Comparison of ENCODE assay signal across 16 cellular contexts in genomic region chr3:73523661-73524060, GRCh38.
"Had no signal": no experiment of that assay in that cellular context is flagged by ENCODE, and none has a peak within 500 bp of the region (broad histone marks: within the 10 kb centered on the region; RNA-seq: fewer than 3 reads in every experiment).

No MANE protein-coding gene starts in this region.

- ATAC-seq: activated CD8-positive, alpha-beta T cell treated with anti-CD3 and anti-CD28 coated beads, Interleukin-2, amount 10 ng/mL, durations not matched to agents 7 days and 5 days; left lung; natural killer cell treated with Interleukin-12 subunit alpha and Interleukin-12 subunit beta and Interleukin-15 and Interleukin-18, amount 100 ng/mL, for 72 hours; stimulated activated memory B cell treated with anti-CD40 and anti-IgM and Interleukin-4, amounts not matched to agents 10 μg/mL and 1 μg/mL and 100 μg/mL, for 72 hours had no signal

- H3K36me3 ChIP-seq: breast epithelium, left lung, SJSA1 had no signal

- DNase-seq: activated CD4-positive, alpha-beta T cell treated with anti-CD3 and anti-CD28 coated beads, Interleukin-2, amount 10 ng/mL, durations not matched to agents 24 days and 14 days; activated CD4-positive, CD25-positive, alpha-beta regulatory T cell; activated CD8-positive, alpha-beta memory T cell treated with anti-CD3 and anti-CD28 coated beads, Interleukin-2, amount 50 U/mL, for 48 hours; activated CD8-positive, alpha-beta T cell treated with anti-CD3 and anti-CD28 coated beads, Interleukin-2, amount 10 ng/mL, durations not matched to agents 7 days and 5 days; activated gamma-delta T cell treated with Interleukin-2 at 50 U/mL for 16 hours; activated naive CD8-positive, alpha-beta T cell treated with anti-CD3 and anti-CD28 coated beads, Interleukin-2, amount 10 ng/mL, durations not matched to agents 7 days and 5 days; cerebellar nuclear complex; dermis blood vessel endothelial cell; kidney; left lung; SW 1271 had no signal

- H3K27ac ChIP-seq: epithelial cell of prostate, left lung, SJSA1 had no signal

- H3K4me1 ChIP-seq: left lung, SJSA1 had no signal

- H3K9me3 ChIP-seq: left lung, SJSA1 had no signal

- H3K4me3 ChIP-seq: breast epithelium, left lung, SJSA1 had no signal

- H3K27me3 ChIP-seq: breast epithelium, left lung, SJSA1 had no signal
